ENCODE assay signal across 7 cellular contexts in genomic region chr4:185634066-185634652, GRCh38.
DNase-seq lines count a peak whose midpoint lies in the region; TF ChIP-seq lines count a peak whose summit lies in the region.

No MANE protein-coding gene starts in this region.

- H3K27me3 Mint-ChIP-seq in endothelial cell (ENCODE audit: unreplicated experiment) (no peaks in the 10 kb centered on the region), progenitor cell of endocrine pancreas (no peaks in the 10 kb centered on the region)

- H3K36me3 Mint-ChIP-seq in endothelial cell (ENCODE audit: low read depth, unreplicated experiment) = no peaks in the 10 kb centered on the region
- peaks cover 20% of the 10 kb centered on the region for H3K36me3 Mint-ChIP-seq in progenitor cell of endocrine pancreas (ENCODE audit: insufficient read depth)

- H3K4me3 Mint-ChIP-seq in endothelial cell (ENCODE audit: unreplicated experiment) = no peak overlapping the region
- no peak overlapping the region for H3K4me3 Mint-ChIP-seq in progenitor cell of endocrine pancreas (ENCODE audit: low read depth)

- H3K27ac Mint-ChIP-seq in endothelial cell (ENCODE audit: unreplicated experiment) (no peak overlapping the region), progenitor cell of endocrine pancreas (no peak overlapping the region)

- TF ChIP-seq CTCF in GM12873 (IDR thresholded peaks at IDR 0.05; ENCODE audit: insufficient read depth, low read depth, low read length, missing control alignments) (peak; percentile 58), endothelial cell (IDR thresholded peaks at IDR 0.05; ENCODE audit: unreplicated experiment) (peak; percentile 92), progenitor cell of endocrine pancreas (IDR thresholded peaks at IDR 0.05; ENCODE audit: unreplicated experiment) (peak; percentile 64)

- H3K9me3 Mint-ChIP-seq in endothelial cell (ENCODE audit: unreplicated experiment) (no peaks in the 10 kb centered on the region), progenitor cell of endocrine pancreas (ENCODE audit: low read depth) (no peaks in the 10 kb centered on the region)

- no peaks in the 10 kb centered on the region for H3K4me1 Mint-ChIP-seq in endothelial cell (ENCODE audit: unreplicated experiment)
- H3K4me1 Mint-ChIP-seq in progenitor cell of endocrine pancreas (ENCODE audit: low read depth) = no peaks in the 10 kb centered on the region

- DNase-seq in MV-4-11 (lab: John Stamatoyannopoulos, UW) (peak; percentile 1), endothelial cell (ENCODE audit: low spot score) (no peak), progenitor cell of endocrine pancreas (ENCODE audit: low spot score, unreplicated experiment) (no peak), mesenteric fat pad (ENCODE audit: low spot score) (no peak), NCI-H226 (no peak)
- DNase-seq in activated naive CD4-positive, alpha-beta T cell treated with anti-CD3 and anti-CD28 coated beads, Interleukin-2, amount 50 U/mL, for 16 hours = no peak
